ENCODE assay signal across 24 cellular contexts in genomic region chr18:79707239-79707638, GRCh38.
"Had no signal": no experiment of that assay in that cellular context is flagged by ENCODE, and none has a peak within 500 bp of the region (broad histone marks: within the 10 kb centered on the region; RNA-seq: fewer than 3 reads in every experiment).

No MANE protein-coding gene starts in this region.

- H3K4me3 ChIP-seq: MG63, SJCRH30 had no signal

- DNase-seq: IMR-90, Karpas-422, KG1, MG63, NCI-H1092, NCI-H1105 treated with DMSO at 0.1 percent for 48 hours, NCI-H1417 treated with DMSO at 0.1 percent for 48 hours, NCI-H146, NCI-H1694 treated with DMSO at 0.1 percent for 48 hours, NCI-H1930, NCI-H2081, NCI-H2107, NCI-H2227 treated with DMSO at 0.1 percent for 48 hours, NCI-H446, NCI-H510A, NCI-H524 treated with DMSO at 0.1 percent for 48 hours, NCI-H69, NCI-H774, RPMI8226, SHP77 treated with DMSO at 0.1 percent for 48 hours, SJCRH30 had no signal

- FAIRE-seq: HepG2, RCC 7860 had no signal

- H3K36me3 ChIP-seq: MG63, SJCRH30 had no signal

- H3K4me1 ChIP-seq: SJCRH30 had no signal

- H3K9me3 ChIP-seq: MG63, SJCRH30 had no signal

- ATAC-seq: HepG2, SK-N-SH treated with all-trans-retinoic acid at 6 μM for 48 hours had no signal

- H3K27me3 ChIP-seq: MG63, SJCRH30 had no signal

- H3K27ac ChIP-seq: SJCRH30 had no signal
